5 cellular contexts compared by ENCODE assay signal in genomic region chr19:54643562-54643961, GRCh38. TPM values are rescaled to one million over a fixed set of nuclear protein-coding genes. Genes with fewer than 3 reads are reported as not detected.
"Had no signal": no experiment of that assay in that cellular context is flagged by ENCODE, and none has a peak within 500 bp of the region (broad histone marks: within the 10 kb centered on the region; RNA-seq: fewer than 3 reads in every experiment).

No MANE protein-coding gene starts in this region.

RNA-seq across cellular contexts. Expression of gene LILRB1, which starts 13.3 kb away (rescaled TPM):
- total RNA-seq: chondrocyte, neural crest cell, osteocyte, progenitor cell of endocrine pancreas had no signal

RNA-seq across cellular contexts. Expression of gene LILRB4, which starts 19.2 kb away (rescaled TPM):
- total RNA-seq: chondrocyte, neural crest cell, osteocyte, progenitor cell of endocrine pancreas had no signal

RNA-seq across cellular contexts. Expression of gene LILRA1, which starts 50.1 kb away (rescaled TPM):
- total RNA-seq: chondrocyte, neural crest cell, osteocyte, progenitor cell of endocrine pancreas, skeletal muscle tissue had no signal
